1 cellular context compared by ENCODE assay signal in genomic region chr6:157022022-157022740, GRCh38.
A peak's percentile ranks its signal among the peaks of the same experiment; 100 is the strongest.
TF ChIP-seq lines count a peak whose summit lies in the region.

No MANE protein-coding gene starts in this region.

TF ChIP-seq in HepG2, 621 proteins besides CTCF, POLR2A, EP300 and RAD21 (continued from another document):
- TF ChIP-seq MLXIP (CRISPR knock-in tag; IDR thresholded peaks at IDR 0.05; ENCODE audit: borderline replicate concordance): 0 out of 2 replicates have a peak, but pooled peaks have one; percentile 28
- no peak for TF ChIP-seq BRCA1 (CRISPR knock-in tag; IDR thresholded peaks at IDR 0.05)
- TF ChIP-seq MXI1 (IDR thresholded peaks at IDR 0.05; ENCODE audit: borderline replicate concordance, low read depth, low read length): peak; percentile 19; the same call in 1 of the 3 replicates
- TF ChIP-seq TOE1 (CRISPR knock-in tag; IDR thresholded peaks at IDR 0.05): no peak
- 0 out of 2 replicates have a peak, but pooled peaks have one; percentile 4 for TF ChIP-seq ZC3H13 (CRISPR knock-in tag; IDR thresholded peaks at IDR 0.05)
- TF ChIP-seq SMYD3 (CRISPR knock-in tag; IDR thresholded peaks at IDR 0.05): no peak
- TF ChIP-seq ZNF292 (CRISPR knock-in tag; IDR thresholded peaks at IDR 0.05; ENCODE audit: borderline replicate concordance, low read depth): peak; percentile 47; the same call in 1 of the 2 replicates
- 0 out of 2 replicates have a peak, but pooled peaks have one; percentile 17 for TF ChIP-seq ZNF354B (CRISPR knock-in tag; IDR thresholded peaks at IDR 0.05)
- TF ChIP-seq ZFP91 (CRISPR knock-in tag; IDR thresholded peaks at IDR 0.05; ENCODE audit: borderline replicate concordance): no peak
- TF ChIP-seq ATRX (CRISPR knock-in tag; IDR thresholded peaks at IDR 0.05; ENCODE audit: borderline replicate concordance): no peak
- no peak for TF ChIP-seq ELF3 (CRISPR knock-in tag; IDR thresholded peaks at IDR 0.05)
- TF ChIP-seq HHEX (CRISPR knock-in tag; IDR thresholded peaks at IDR 0.05): no peak
- TF ChIP-seq EEA1 (CRISPR knock-in tag; IDR thresholded peaks at IDR 0.05; ENCODE audit: borderline replicate concordance): no peak
- TF ChIP-seq CBX1 (IDR thresholded peaks at IDR 0.05; ENCODE audit: low read depth): peak; percentile 64
- no peak; the same call in 1 of the 2 replicates for TF ChIP-seq MED13 (CRISPR knock-in tag; IDR thresholded peaks at IDR 0.05)
